In the genomic region with DNA sequence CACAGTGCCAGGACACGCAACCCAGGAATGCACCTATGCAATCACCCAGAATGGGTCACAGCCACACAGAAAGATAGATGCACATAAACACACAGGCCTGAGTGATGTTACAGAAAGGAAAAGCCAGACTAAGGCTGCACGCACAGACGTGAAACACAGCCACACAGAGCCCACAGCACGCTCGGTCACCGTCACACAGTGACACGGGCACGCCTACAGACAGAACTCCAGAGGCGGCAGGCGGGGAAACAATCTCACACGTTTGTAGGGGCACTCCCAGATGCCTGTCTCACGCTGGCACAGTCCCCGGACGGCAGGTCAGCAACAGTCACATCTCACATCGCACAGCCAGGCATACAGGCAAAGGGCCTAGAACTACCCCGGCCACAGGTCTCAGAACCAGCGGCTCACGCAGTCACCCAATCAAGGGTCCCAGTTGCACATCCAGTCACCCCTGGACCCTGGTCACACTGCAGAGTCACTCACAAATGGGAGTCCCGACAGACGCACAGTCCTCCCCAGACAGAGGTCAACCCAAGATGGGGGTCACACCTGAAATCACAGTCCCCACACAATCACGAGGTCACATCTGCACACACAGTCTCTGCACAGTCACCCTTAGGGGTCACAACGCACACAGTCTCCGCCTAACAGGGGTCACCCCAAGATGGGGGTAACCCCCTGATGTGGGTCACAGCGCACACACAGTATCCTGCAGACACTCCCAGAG, we compare ENCODE assay signal across 1 cellular context.
A peak's percentile ranks its signal among the peaks of the same experiment; 100 is the strongest.
TF ChIP-seq lines count a peak whose summit lies in the region.

No MANE protein-coding gene starts in this region.

TF ChIP-seq in HepG2, 621 proteins besides CTCF, POLR2A, EP300 and RAD21 (continued from another document):
- 0 out of 2 replicates have a peak, but pooled peaks have one; percentile 7 for TF ChIP-seq ZNF318 (CRISPR knock-in tag; IDR thresholded peaks at IDR 0.05)
- no peak for TF ChIP-seq CEBPB (IDR thresholded peaks at IDR 0.05; ENCODE audit: borderline replicate concordance, low read depth, low read length)
- TF ChIP-seq ZFP36L1 (CRISPR knock-in tag; IDR thresholded peaks at IDR 0.05), result no peak
- TF ChIP-seq IKZF5 (CRISPR knock-in tag; IDR thresholded peaks at IDR 0.05), result peak; percentile 20; the same call in 1 of the 2 replicates
- 0 out of 2 replicates have a peak, but pooled peaks have one; percentile 62 for TF ChIP-seq ZNF280B (CRISPR knock-in tag; IDR thresholded peaks at IDR 0.05; ENCODE audit: borderline replicate concordance)
- peak; percentile 22; the same call in 1 of the 2 replicates for TF ChIP-seq TFE3 (CRISPR knock-in tag; IDR thresholded peaks at IDR 0.05)
- TF ChIP-seq NFAT5 (CRISPR knock-in tag; IDR thresholded peaks at IDR 0.05), result no peak
- 0 out of 2 replicates have a peak, but pooled peaks have one; percentile 39 for TF ChIP-seq JUNB (CRISPR knock-in tag; IDR thresholded peaks at IDR 0.05; ENCODE audit: borderline replicate concordance)
- TF ChIP-seq HDAC2 (CRISPR knock-in tag; IDR thresholded peaks at IDR 0.05), result no peak
- TF ChIP-seq ZNF549 (CRISPR knock-in tag; IDR thresholded peaks at IDR 0.05), result no peak
- no peak for TF ChIP-seq ZBTB38 (CRISPR knock-in tag; IDR thresholded peaks at IDR 0.05)
